In genomic region chr11:125799808-125800207, GRCh38 we compare ENCODE assay signal across 3 cellular contexts.
TF ChIP-seq lines count a peak whose summit lies in the region.

No MANE protein-coding gene starts in this region.

TF ChIP-seq in A549, 52 proteins besides CTCF, POLR2A, EP300 and RAD21 (continued from another document):
- no peak for TF ChIP-seq NFE2L2 (conservative IDR thresholded peaks at IDR 0.05; ENCODE audit: low read length)
- TF ChIP-seq, protein P1, sequence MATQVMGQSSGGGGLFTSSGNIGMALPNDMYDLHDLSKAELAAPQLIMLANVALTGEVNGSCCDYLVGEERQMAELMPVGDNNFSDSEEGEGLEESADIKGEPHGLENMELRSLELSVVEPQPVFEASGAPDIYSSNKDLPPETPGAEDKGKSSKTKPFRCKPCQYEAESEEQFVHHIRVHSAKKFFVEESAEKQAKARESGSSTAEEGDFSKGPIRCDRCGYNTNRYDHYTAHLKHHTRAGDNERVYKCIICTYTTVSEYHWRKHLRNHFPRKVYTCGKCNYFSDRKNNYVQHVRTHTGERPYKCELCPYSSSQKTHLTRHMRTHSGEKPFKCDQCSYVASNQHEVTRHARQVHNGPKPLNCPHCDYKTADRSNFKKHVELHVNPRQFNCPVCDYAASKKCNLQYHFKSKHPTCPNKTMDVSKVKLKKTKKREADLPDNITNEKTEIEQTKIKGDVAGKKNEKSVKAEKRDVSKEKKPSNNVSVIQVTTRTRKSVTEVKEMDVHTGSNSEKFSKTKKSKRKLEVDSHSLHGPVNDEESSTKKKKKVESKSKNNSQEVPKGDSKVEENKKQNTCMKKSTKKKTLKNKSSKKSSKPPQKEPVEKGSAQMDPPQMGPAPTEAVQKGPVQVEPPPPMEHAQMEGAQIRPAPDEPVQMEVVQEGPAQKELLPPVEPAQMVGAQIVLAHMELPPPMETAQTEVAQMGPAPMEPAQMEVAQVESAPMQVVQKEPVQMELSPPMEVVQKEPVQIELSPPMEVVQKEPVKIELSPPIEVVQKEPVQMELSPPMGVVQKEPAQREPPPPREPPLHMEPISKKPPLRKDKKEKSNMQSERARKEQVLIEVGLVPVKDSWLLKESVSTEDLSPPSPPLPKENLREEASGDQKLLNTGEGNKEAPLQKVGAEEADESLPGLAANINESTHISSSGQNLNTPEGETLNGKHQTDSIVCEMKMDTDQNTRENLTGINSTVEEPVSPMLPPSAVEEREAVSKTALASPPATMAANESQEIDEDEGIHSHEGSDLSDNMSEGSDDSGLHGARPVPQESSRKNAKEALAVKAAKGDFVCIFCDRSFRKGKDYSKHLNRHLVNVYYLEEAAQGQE (IDR thresholded peaks at IDR 0.05), result peak; percentile 54; the same call in 1 of the 2 replicates

TF ChIP-seq in GM23338, 12 proteins besides CTCF, POLR2A, EP300 and RAD21:
- TF ChIP-seq, protein P1 (IDR thresholded peaks at IDR 0.05; ENCODE audit: unreplicated experiment), result peak; percentile 34
- TF ChIP-seq EZH2phosphoT487 (IDR thresholded peaks at IDR 0.05; ENCODE audit: unreplicated experiment), result no peak
TF ChIP-seq in GM23338: peak in this region for 1.

TF ChIP-seq in HEK293, 187 proteins besides CTCF, POLR2A, EP300 and RAD21 (continued from another document):
- TF ChIP-seq, protein P1 (tag by site-specific recombination; IDR thresholded peaks at IDR 0.05), result peak; percentile 76
